In the genomic region with DNA sequence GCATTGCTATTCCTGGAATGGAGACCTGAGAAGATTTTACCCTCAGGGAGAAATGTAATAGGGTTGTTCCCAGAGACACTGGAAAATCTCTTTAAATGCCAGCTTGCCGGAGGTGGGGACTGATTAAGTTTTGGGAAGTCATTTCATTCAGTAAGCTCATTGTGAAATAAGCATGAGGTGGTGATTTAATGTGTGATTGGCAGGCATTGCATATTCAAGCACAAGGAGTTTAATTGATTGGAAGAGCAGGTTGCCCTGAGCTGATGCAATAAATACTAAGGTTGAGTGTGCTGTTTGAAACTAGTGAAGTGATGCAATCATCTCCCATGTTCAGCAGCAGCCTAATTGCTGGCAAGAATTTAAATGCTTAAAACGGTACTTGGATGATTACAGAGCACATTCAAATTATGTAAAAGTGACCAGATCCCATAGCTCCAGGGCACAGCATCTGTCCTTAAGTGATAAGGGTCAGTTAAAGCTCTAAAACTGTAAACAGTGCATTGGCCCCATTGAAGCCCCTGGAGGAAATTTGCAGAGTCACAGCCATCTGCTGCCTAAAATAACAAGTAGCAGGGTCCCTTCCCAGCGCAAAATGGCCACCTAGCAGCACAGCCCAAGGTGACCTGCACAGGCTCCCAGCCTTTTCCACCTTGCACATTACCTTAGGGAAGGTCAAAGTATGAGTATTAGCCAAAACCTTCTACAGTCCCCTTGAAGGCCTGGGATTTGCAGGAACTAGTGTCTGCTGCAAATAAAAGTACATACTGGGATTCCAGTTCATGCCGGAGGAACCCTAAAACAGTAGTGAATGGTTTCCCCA, we compare ENCODE assay signal across 8 cellular contexts.
DNase-seq lines count a peak whose midpoint lies in the region; ATAC-seq and TF ChIP-seq lines count a peak whose summit lies in the region.

No MANE protein-coding gene starts in this region.

- no peak for TF ChIP-seq EP300 in suprapubic skin (IDR thresholded peaks at IDR 0.05)

- no peak for ATAC-seq in HG03095 (IDR thresholded peaks at IDR 0.05; ENCODE audit: unreplicated experiment)
- ATAC-seq in HG02938 (IDR thresholded peaks at IDR 0.05; ENCODE audit: unreplicated experiment) = no peak

- 44% methylated on average over 4 of the region's 4 CpGs for WGBS in suprapubic skin

- H3K27me3 ChIP-seq in HUES48 (ENCODE audit: control insufficient read depth, insufficient read depth, low read length) = no peaks in the 10 kb centered on the region
- H3K27me3 ChIP-seq in suprapubic skin = no peaks in the 10 kb centered on the region

- no peak for TF ChIP-seq POLR2A in suprapubic skin (IDR thresholded peaks at IDR 0.05)

- TF ChIP-seq CTCF in fibroblast of pulmonary artery (IDR thresholded peaks at IDR 0.05; ENCODE audit: low read length, missing control alignments) (no peak), suprapubic skin (IDR thresholded peaks at IDR 0.05) (no peak)

- H3K4me1 ChIP-seq in HUES48 (ENCODE audit: control insufficient read depth, insufficient read depth, low read length) = peaks cover 8% of the 10 kb centered on the region
- peaks cover 12% of the 10 kb centered on the region for H3K4me1 ChIP-seq in suprapubic skin

- no peak overlapping the region for H3K4me3 ChIP-seq in HUES48 (ENCODE audit: low read depth, low read length)
- no peak overlapping the region for H3K4me3 ChIP-seq in fibroblast of pulmonary artery (replicated peaks; ENCODE audit: low read depth, low read length)
- H3K4me3 ChIP-seq in suprapubic skin = no peak overlapping the region

- H3K36me3 ChIP-seq in HUES48 (ENCODE audit: control insufficient read depth, insufficient read depth, low read length) (no peaks in the 10 kb centered on the region), suprapubic skin (no peaks in the 10 kb centered on the region)

- no peak overlapping the region for H3K9ac ChIP-seq in HUES48 (ENCODE audit: low read depth, low read length)

- peak; percentile 69 for DNase-seq in AG20443 (ENCODE audit: low spot score)
- peak; percentile 47 for DNase-seq in OCI-M2 (lab: John Stamatoyannopoulos, UW; ENCODE audit: unreplicated experiment)
- peak; percentile 84 for DNase-seq in fibroblast of pulmonary artery (ENCODE audit: low read depth)
- peak in 1 of 2 donors; percentile 67 for DNase-seq in suprapubic skin (ENCODE audit: low spot score in 2 of 2)
- no peak for DNase-seq in stimulated activated naive CD4-positive, alpha-beta T cell treated with Interleukin-2 at 50 U/mL for 16 hours (lab: John Stamatoyannopoulos, UW)

- H3K9me3 ChIP-seq in HUES48 (ENCODE audit: control insufficient read depth, insufficient read depth, low read length) (no peaks in the 10 kb centered on the region), suprapubic skin (no peaks in the 10 kb centered on the region)

- peak overlapping the region; percentile 11 for H3K27ac ChIP-seq in HUES48 (ENCODE audit: low read depth, low read length)
- H3K27ac ChIP-seq in suprapubic skin = peak overlapping the region; percentile 15
